Comparison of ENCODE assay signal across 8 cellular contexts in genomic region chr15:63600646-63601025, GRCh38. TPM values are rescaled to one million over a fixed set of nuclear protein-coding genes. Genes with fewer than 3 reads are reported as not detected.
A peak's percentile ranks its signal among the peaks of the same experiment; 100 is the strongest.
DNase-seq lines count a peak whose midpoint lies in the region; ATAC-seq, FAIRE-seq and TF ChIP-seq lines count a peak whose summit lies in the region.

No MANE protein-coding gene starts in this region.

- H3K4me1 ChIP-seq in OCI-LY1 (ENCODE audit: insufficient read depth, low read length, severe bottlenecking) (peaks cover 69% of the 10 kb centered on the region), mucosa of stomach (ENCODE audit: control insufficient read depth, insufficient read depth, low read length) (peaks cover 34% of the 10 kb centered on the region)

- H3K27me3 ChIP-seq in OCI-LY1 (ENCODE audit: insufficient read depth, low read length) (no peaks in the 10 kb centered on the region), mucosa of stomach (ENCODE audit: control insufficient read depth, insufficient read depth, low read length) (no peaks in the 10 kb centered on the region)

- H3K9me3 ChIP-seq in OCI-LY1 (ENCODE audit: low read length) (no peaks in the 10 kb centered on the region), mucosa of stomach (ENCODE audit: control insufficient read depth, low read length) (no peaks in the 10 kb centered on the region)

- H3K27ac ChIP-seq in OCI-LY1 (ENCODE audit: low read depth, low read length, poor library complexity, severe bottlenecking): peak overlapping the region; percentile 89

- H2AFZ ChIP-seq in OCI-LY1 (ENCODE audit: low read length): no peak overlapping the region

- peak overlapping the region; percentile 76 for H3K4me2 ChIP-seq in OCI-LY1 (ENCODE audit: low read length)

- DNase-seq in D721Med (ENCODE audit: insufficient read length, low spot score): peak; percentile 81
- peak; percentile 86 for DNase-seq in HT1080 (ENCODE audit: low read depth)
- peak; percentile 89 for DNase-seq in activated T-cell treated with anti-CD3 and anti-CD28 coated beads for 24 hours (ENCODE audit: low read depth)
- no peak for DNase-seq in epithelial cell of proximal tubule (ENCODE audit: low read depth)
- peak; percentile 70 to 82 for DNase-seq in stimulated activated CD8-positive, alpha-beta memory T cell treated with anti-CD3 and anti-CD28 coated beads, Interleukin-4, amount 100 ng/mL, for 4 hours (ENCODE audit: low read depth in 2 of 2, low spot score in 1 of 2)

- peak overlapping the region; percentile 88 for H3K9ac ChIP-seq in OCI-LY1 (ENCODE audit: low read length)
- peak overlapping the region; percentile 84 for H3K9ac ChIP-seq in mucosa of stomach (ENCODE audit: low read length)

- H3K4me3 ChIP-seq in OCI-LY1 (ENCODE audit: low read depth, low read length, poor library complexity, severe bottlenecking): peak overlapping the region; percentile 70
- H3K4me3 ChIP-seq in epithelial cell of proximal tubule (ENCODE audit: low read depth, low read length): peak overlapping the region; percentile 62
- H3K4me3 ChIP-seq in mucosa of stomach (ENCODE audit: low read length): peak overlapping the region; percentile 73

- ATAC-seq in GM21381 (IDR thresholded peaks at IDR 0.05; ENCODE audit: unreplicated experiment): peak; percentile 80

- H3K9me2 ChIP-seq in OCI-LY1 (ENCODE audit: low read depth, low read length): no peaks in the 10 kb centered on the region

- TF ChIP-seq CTCF in D721Med (IDR thresholded peaks at IDR 0.05; ENCODE audit: insufficient read depth, missing control alignments) (no peak), OCI-LY1 (IDR thresholded peaks at IDR 0.05; ENCODE audit: low read length) (no peak), epithelial cell of proximal tubule (conservative IDR thresholded peaks at IDR 0.05; ENCODE audit: low read depth, low read length) (no peak)

- H4K20me1 ChIP-seq in OCI-LY1 (ENCODE audit: insufficient read depth, low read length): no peaks in the 10 kb centered on the region

- H3K36me3 ChIP-seq in OCI-LY1 (ENCODE audit: insufficient read depth, low read length): no peaks in the 10 kb centered on the region
- H3K36me3 ChIP-seq in mucosa of stomach (ENCODE audit: control insufficient read depth, insufficient read depth, low read length): no peaks in the 10 kb centered on the region

- no peak for FAIRE-seq in D721Med (lab: Jason Lieb, UNC)

- H3K79me2 ChIP-seq in OCI-LY1 (ENCODE audit: insufficient read depth, low read length): no peaks in the 10 kb centered on the region

- 0 out of 2 replicates have a peak, but pooled peaks cover 2% of the 10 kb centered on the region for H3F3A ChIP-seq in OCI-LY1 (ENCODE audit: insufficient read depth, low read length)

RNA-seq across cellular contexts. Expression of gene FBXL22, which starts 3.4 kb away (rescaled TPM):
- total RNA-seq in HT1080 (2014; rRNA removed; shearing (Covaris generic)): 0.60 and 1.9 TPM in 2 replicates
- polyA plus RNA-seq in HT1080 (2015; cell fraction: cytosol; rRNA removed): 0.63 and 1.6 TPM in 2 replicates
- 0.24 and 0.45 TPM in 2 replicates for polyA plus RNA-seq in HT1080 (2015; cell fraction: nucleus; rRNA removed)
- total RNA-seq in epithelial cell of proximal tubule: not detected in 2 replicates
